In the genomic region with DNA sequence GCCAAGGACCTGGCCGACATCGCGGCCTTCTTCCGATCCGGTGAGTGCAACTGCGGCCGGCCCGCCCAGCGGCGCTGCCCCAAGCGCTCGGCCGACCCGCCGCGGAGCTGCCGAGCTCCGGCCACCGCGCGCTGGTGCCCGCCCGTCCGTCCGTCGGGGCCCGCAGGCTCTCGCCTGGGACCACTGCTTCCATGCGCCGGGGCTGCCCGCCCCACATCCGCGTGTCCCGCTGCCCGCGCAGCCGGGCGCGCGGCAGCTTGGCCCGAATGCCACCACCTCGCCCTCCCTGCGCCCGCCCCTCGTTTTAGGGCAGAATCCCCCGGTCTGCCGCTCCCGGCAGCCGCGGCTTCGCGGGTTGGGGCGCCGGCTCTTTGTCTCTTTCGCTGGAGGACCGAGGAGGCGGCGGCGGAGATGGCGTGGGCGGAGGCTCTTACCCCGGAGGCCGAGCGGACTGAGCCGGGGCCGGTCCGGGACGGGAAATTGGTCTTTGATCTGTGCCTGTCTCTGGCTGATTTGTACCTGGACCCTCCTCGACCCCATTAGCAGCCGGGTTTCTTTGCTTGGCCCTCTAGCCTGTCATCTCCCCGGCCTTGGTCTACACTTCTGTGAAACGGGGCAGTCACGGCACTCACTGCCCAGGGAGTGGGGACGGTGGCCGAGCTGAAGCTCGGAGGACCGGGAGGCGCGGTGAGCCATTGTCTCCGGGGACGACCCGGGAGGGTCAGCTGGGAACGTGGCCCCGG, we compare ENCODE assay signal across 8 cellular contexts. TPM values are rescaled to one million over a fixed set of nuclear protein-coding genes. Genes with fewer than 3 reads are reported as not detected.
DNase-seq lines count a peak whose midpoint lies in the region; ATAC-seq, FAIRE-seq and TF ChIP-seq lines count a peak whose summit lies in the region.

No MANE protein-coding gene starts in this region.

- H3K9me3 Mint-ChIP-seq in T-cell = no peaks in the 10 kb centered on the region

- no peaks in the 10 kb centered on the region for H3K9me3 ChIP-seq in liver (ENCODE audit: control insufficient read depth in 4 of 4, low read length in 3 of 4)

- H3K36me3 ChIP-seq in bronchial epithelial cell (ENCODE audit: control insufficient read depth, insufficient read depth, low read length) = peaks cover 3% of the 10 kb centered on the region
- H3K36me3 ChIP-seq in liver (ENCODE audit: control insufficient read depth in 4 of 4, insufficient read depth in 3 of 4, low read depth in 1 of 4, low read length in 3 of 4) = no peaks in the 10 kb centered on the region

- peak; percentile 57 for DNase-seq in 8988T
- DNase-seq in T-cell = peak in 21 of 34 experiments; percentile 1 to 29 (median 12)
- DNase-seq in bronchial epithelial cell (ENCODE audit: low read depth) = no peak
- peak; percentile 18 for DNase-seq in stimulated activated CD8-positive, alpha-beta memory T cell treated with anti-CD3 and anti-CD28 coated beads, Interleukin-12 subunit alpha, Interleukin-12 subunit beta, amount 100 ng/mL, for 4 hours (ENCODE audit: low read depth)
- DNase-seq in Kasumi-1 (lab: John Stamatoyannopoulos, UW) = no peak

- peaks cover 8 to 22% (median 21%) of the 10 kb centered on the region in 3 donors for H3K4me1 Mint-ChIP-seq in T-cell

- POLR2A ChIA-PET in T-cell (lab: Charles Lee) = interaction anchor here in 1 of 2 donors (0.7 kb wide), 1 partner anchor 35 kb away, joined by 3 read pairs; no protein-coding TSS in a partner anchor

- ATAC-seq in GM18907 (IDR thresholded peaks at IDR 0.05; ENCODE audit: unreplicated experiment) (peak; percentile 10), HG03103 (IDR thresholded peaks at IDR 0.05; ENCODE audit: low read depth, unreplicated experiment) (peak; percentile 1), T-cell (replicated peaks in 1 of 4) (peak in 1 of 4 experiments; percentile 10)

- TF ChIP-seq RAD21 in liver (IDR thresholded peaks at IDR 0.05) = no peak

- peaks cover 15 to 60% of the 10 kb centered on the region in 2 donors for H3K27me3 Mint-ChIP-seq in T-cell

- H3K27me3 ChIP-seq in bronchial epithelial cell (ENCODE audit: control insufficient read depth, insufficient read depth, low read length) = no peaks in the 10 kb centered on the region
- H3K27me3 ChIP-seq in liver (ENCODE audit: control insufficient read depth in 4 of 4, insufficient read depth in 4 of 4, low read length in 3 of 4) = no peaks in the 10 kb centered on the region

- peak overlapping the region; percentile 78 to 87 (median 82) for H3K4me3 Mint-ChIP-seq in T-cell

- peak overlapping the region; percentile 90 to 92 for H3K27ac ChIP-seq in liver (ENCODE audit: low read depth in 1 of 2, low read length in 2 of 2)

- H3K27ac Mint-ChIP-seq in T-cell = peak overlapping the region in 1 of 2 donors; percentile 46

- H3K4me1 ChIP-seq in liver (ENCODE audit: control insufficient read depth in 4 of 4, insufficient read depth in 4 of 4, low read length in 3 of 4) = peaks cover 10 to 33% (median 25%) of the 10 kb centered on the region in 4 donors

- H3K36me3 Mint-ChIP-seq in T-cell = no peaks in the 10 kb centered on the region

- CTCF ChIA-PET in T-cell (lab: Charles Lee) = no interaction called here

- peak overlapping the region; percentile 91 for H3K4me3 ChIP-seq in bronchial epithelial cell (ENCODE audit: low read depth, low read length)
- peak overlapping the region; percentile 93 to 95 (median 94) for H3K4me3 ChIP-seq in liver (ENCODE audit: low read depth in 1 of 3, low read length in 3 of 3)

- H3K9ac ChIP-seq in liver (ENCODE audit: low read depth in 1 of 2, low read length in 2 of 2) = peak overlapping the region; percentile 73 to 77

- no peak for TF ChIP-seq CTCF in bronchial epithelial cell (IDR thresholded peaks at IDR 0.05; ENCODE audit: insufficient read depth, low read length, severe bottlenecking)
- no peak for TF ChIP-seq CTCF in liver (IDR thresholded peaks at IDR 0.05; ENCODE audit: low read depth, low read length, missing input control)

- under 1% methylated on average over 84 of the region's 84 CpGs for WGBS in liver

- FAIRE-seq in bronchial epithelial cell (lab: Jason Lieb, UNC) = no peak

TF ChIP-seq in liver, 16 proteins besides CTCF, POLR2A, EP300 and RAD21:
- TF ChIP-seq RXRA (IDR thresholded peaks at IDR 0.05) (peak in 1 of 2 donors; percentile 14), FOXA2 (IDR thresholded peaks at IDR 0.05) (no peak), JUND (IDR thresholded peaks at IDR 0.05) (no peak), FOXA1 (IDR thresholded peaks at IDR 0.05) (no peak), HNF4A (conservative IDR thresholded peaks at IDR 0.05) (peak in 1 of 2 donors; percentile 21), EGR1 (IDR thresholded peaks at IDR 0.05; ENCODE audit: low read depth in 2 of 2) (peak in 1 of 2 donors; percentile 59)
TF ChIP-seq in liver: peak in this region for 3.

RNA-seq across cellular contexts. Expression of a gene that starts 0.9 kb away (rescaled TPM):
- total RNA-seq in T-cell (10 to 100 TPM in 3 of 5 donors, 1 to 10 TPM in 2; 6.2 to 31.1 (median 11.8) TPM), bronchial epithelial cell (69.4 and 71.6 TPM in 2 replicates), liver (10 to 100 TPM; 21.9 to 86.2 TPM)
- polyA plus RNA-seq in liver = 10 to 100 TPM in 1 of 2 donors, 1 to 10 TPM in 1; 8.5 to 10.1 TPM

Comparison
In these comparisons a context has a peak if more than half of its experiments do, and no peak if none do; other contexts are left out.
1. DNase-seq: peak in 8988T (single experiment), T-cell (21 of 34) and stimulated activated CD8-positive, alpha-beta memory T cell treated with anti-CD3 and anti-CD28 coated beads, Interleukin-12 subunit alpha, Interleukin-12 subunit beta, amount 100 ng/mL, for 4 hours (single experiment); none in bronchial epithelial cell (single experiment) and Kasumi-1 (0 of 2).